In the genomic region with DNA sequence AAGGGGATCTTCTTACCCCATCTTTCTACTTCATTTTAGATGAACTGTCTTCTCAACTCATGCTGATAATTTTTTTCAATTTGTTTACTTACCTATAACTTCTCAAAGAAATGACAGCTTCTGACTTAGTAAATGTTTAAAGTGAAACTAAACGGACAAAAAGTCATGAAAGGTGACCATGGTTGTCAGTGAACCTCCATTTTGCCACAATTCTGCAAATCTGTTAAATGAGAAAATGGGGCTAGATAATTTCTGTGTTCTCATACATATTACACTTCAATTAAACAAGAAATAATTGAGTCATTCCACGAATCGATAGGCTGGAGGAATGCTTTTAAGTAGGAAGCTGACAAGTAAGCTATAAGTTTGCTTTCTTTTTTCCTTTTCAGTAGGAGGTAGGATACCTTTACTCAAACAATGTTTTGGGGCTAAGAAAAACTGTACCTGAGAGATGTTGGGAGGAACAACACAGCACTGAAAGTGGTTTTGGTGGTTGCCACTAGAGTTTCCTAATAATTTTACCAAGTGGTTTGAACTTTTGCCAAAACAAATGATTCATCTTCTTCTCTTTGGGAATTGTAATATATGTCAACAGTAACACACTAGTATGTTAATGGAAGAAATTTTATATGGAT, we compare ENCODE assay signal across 11 cellular contexts. TPM values are rescaled to one million over a fixed set of nuclear protein-coding genes. Genes with fewer than 3 reads are reported as not detected.
A peak's percentile ranks its signal among the peaks of the same experiment; 100 is the strongest.
DNase-seq lines count a peak whose midpoint lies in the region; ATAC-seq, FAIRE-seq and TF ChIP-seq lines count a peak whose summit lies in the region.
"Had no signal": no experiment of that assay in that cellular context is flagged by ENCODE, and none has a peak within 500 bp of the region (broad histone marks: within the 10 kb centered on the region; RNA-seq: fewer than 3 reads in every experiment).

No MANE protein-coding gene starts in this region.

- peak overlapping the region in 2 of 3 experiments; percentile 31 to 64 for H3K4me3 Mint-ChIP-seq in nephron
- H3K4me3 Mint-ChIP-seq: activated naive CD4-positive, alpha-beta T cell treated with anti-CD3 and anti-CD28 coated beads, Interleukin-2, amount 50 U/mL, for 24 hours had no signal

- H3K27ac Mint-ChIP-seq in nephron, result peak overlapping the region; percentile 60 to 88 (median 81)
- H3K27ac Mint-ChIP-seq: activated naive CD4-positive, alpha-beta T cell treated with anti-CD3 and anti-CD28 coated beads, Interleukin-2, amount 50 U/mL, for 24 hours had no signal

- H3K27ac ChIP-seq in endothelial cell of umbilical vein (ENCODE audit: insufficient read depth, low read depth, low read length), result no peak overlapping the region

- no TSS peak for BruUV-seq in endothelial cell of umbilical vein (replicated peaks; lab: Mats Ljungman, UMichigan)

- H2AFZ ChIP-seq in endothelial cell of umbilical vein (ENCODE audit: low read depth, low read length), result no peak overlapping the region

- H3K9me3 ChIP-seq in endothelial cell of umbilical vein (replicated peaks; ENCODE audit: control insufficient read depth, insufficient read depth, low read length), result no peaks in the 10 kb centered on the region

- H3K36me3 ChIP-seq in endothelial cell of umbilical vein (ENCODE audit: control insufficient read depth in 2 of 2, extremely low read depth in 1 of 2, insufficient read depth in 2 of 2, low read length in 2 of 2), result no peaks in the 10 kb centered on the region

- H3K4me2 ChIP-seq in endothelial cell of umbilical vein (ENCODE audit: insufficient read depth, low read length), result peak overlapping the region; percentile 67

- TF ChIP-seq CTCF in endothelial cell of umbilical vein (IDR thresholded peaks at IDR 0.05; ENCODE audit: extremely low read depth in 1 of 2, insufficient read depth in 1 of 2, low read depth in 1 of 2, low read length in 2 of 2) (no peak), nephron (IDR thresholded peaks at IDR 0.05; ENCODE audit: unreplicated experiment in 3 of 3) (no peak)

- POLR2A ChIA-PET in endothelial cell of umbilical vein (lab: Charles Lee), result no interaction called here

- H3K9me3 Mint-ChIP-seq in nephron, result no peaks in the 10 kb centered on the region
- H3K9me3 Mint-ChIP-seq: activated naive CD4-positive, alpha-beta T cell treated with anti-CD3 and anti-CD28 coated beads, Interleukin-2, amount 50 U/mL, for 24 hours had no signal

- no peaks in the 10 kb centered on the region for H3K36me3 Mint-ChIP-seq in nephron (ENCODE audit: low read depth)
- H3K36me3 Mint-ChIP-seq: activated naive CD4-positive, alpha-beta T cell treated with anti-CD3 and anti-CD28 coated beads, Interleukin-2, amount 50 U/mL, for 24 hours had no signal

- DNase-seq in ELR (ENCODE audit: low read depth) (peak; percentile 28), NCI-H1105 (lab: John Stamatoyannopoulos, UW) (peak; percentile 34), endothelial cell of umbilical vein (ENCODE audit: low read depth, low spot score) (peak; percentile 3), iPS-NIHi11 (ENCODE audit: low spot score) (no peak), HK-2 (ENCODE audit: unreplicated experiment) (no peak), NCI-H345 treated with DMSO at 0.1 percent for 48 hours (lab: John Stamatoyannopoulos, UW; ENCODE audit: unreplicated experiment) (no peak)
- DNase-seq: stimulated activated CD4-positive, alpha-beta T cell treated with anti-CD3 and anti-CD28 coated beads, Interleukin-2, amount 100 ng/mL, for 24 hours had no signal

- no peaks in the 10 kb centered on the region for H3K27me3 Mint-ChIP-seq in nephron (ENCODE audit: low read depth)
- H3K27me3 Mint-ChIP-seq: activated naive CD4-positive, alpha-beta T cell treated with anti-CD3 and anti-CD28 coated beads, Interleukin-2, amount 50 U/mL, for 24 hours had no signal

- no peaks in the 10 kb centered on the region for H3K27me3 ChIP-seq in endothelial cell of umbilical vein (ENCODE audit: control insufficient read depth in 2 of 2, insufficient read depth in 2 of 2, low read length in 2 of 2)

- H3K9ac ChIP-seq in endothelial cell of umbilical vein (replicated peaks; ENCODE audit: extremely low read depth, insufficient read depth, low read length), result peak overlapping the region; percentile 9

- H4K20me1 ChIP-seq in endothelial cell of umbilical vein (replicated peaks; ENCODE audit: control insufficient read depth, extremely low read depth, insufficient read depth, low read length), result no peaks in the 10 kb centered on the region

- H3K4me3 ChIP-seq in endothelial cell of umbilical vein (replicated peaks in 1 of 3; ENCODE audit: insufficient read depth in 1 of 3, low read depth in 1 of 3, low read length in 3 of 3), result peak overlapping the region in 1 of 3 experiments; percentile 48

- intact Hi-C loops in endothelial cell of umbilical vein (cut with micrococcal nuclease), result no loop called here

- no peaks in the 10 kb centered on the region for H3K4me1 Mint-ChIP-seq in nephron
- H3K4me1 Mint-ChIP-seq: activated naive CD4-positive, alpha-beta T cell treated with anti-CD3 and anti-CD28 coated beads, Interleukin-2, amount 50 U/mL, for 24 hours had no signal

- no peaks in the 10 kb centered on the region for H3K79me2 ChIP-seq in endothelial cell of umbilical vein (ENCODE audit: control insufficient read depth, insufficient read depth, low read length)

- H3K9me1 ChIP-seq in endothelial cell of umbilical vein (replicated peaks; ENCODE audit: control insufficient read depth, extremely low read depth, insufficient read depth, low read length), result no peaks in the 10 kb centered on the region

- ATAC-seq in HG03571 (IDR thresholded peaks at IDR 0.05; ENCODE audit: unreplicated experiment), result no peak

- H3K4me1 ChIP-seq in endothelial cell of umbilical vein (ENCODE audit: control insufficient read depth, extremely low read depth, insufficient read depth, low read length), result no peaks in the 10 kb centered on the region

- no peak for TF ChIP-seq POLR2A in endothelial cell of umbilical vein (IDR thresholded peaks at IDR 0.05; ENCODE audit: low read depth, low read length)

- no peak for FAIRE-seq in endothelial cell of umbilical vein (lab: Jason Lieb, UNC)

- CTCF ChIA-PET in endothelial cell of umbilical vein (lab: Charles Lee), result interaction anchor here (1.1 to 1.6 kb wide), 2 partner anchors 164 to 216 kb away, joined by 3 read pairs; no protein-coding TSS in a partner anchor

- dilution Hi-C loops in endothelial cell of umbilical vein (cut with MboI; ENCODE audit: extremely low pct_ligation_motif_present, low sequenced_read_pairs), result no loop called here

TF ChIP-seq in endothelial cell of umbilical vein, 7 proteins besides CTCF, POLR2A, EP300 and RAD21:
- TF ChIP-seq, protein P1, sequence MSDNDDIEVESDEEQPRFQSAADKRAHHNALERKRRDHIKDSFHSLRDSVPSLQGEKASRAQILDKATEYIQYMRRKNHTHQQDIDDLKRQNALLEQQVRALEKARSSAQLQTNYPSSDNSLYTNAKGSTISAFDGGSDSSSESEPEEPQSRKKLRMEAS (IDR thresholded peaks at IDR 0.05; ENCODE audit: insufficient read depth, insufficient read length), result no peak
- no peak for TF ChIP-seq JUN (IDR thresholded peaks at IDR 0.05; ENCODE audit: borderline replicate concordance, insufficient read depth, insufficient read length, low read depth)
- TF ChIP-seq GATA2 (IDR thresholded peaks at IDR 0.05; ENCODE audit: insufficient read depth, insufficient read length, low read depth, low read length), result no peak
- no peak for TF ChIP-seq MYC (IDR thresholded peaks at IDR 0.05; ENCODE audit: low read depth, low read length)
- TF ChIP-seq EZH2 (IDR thresholded peaks at IDR 0.05; ENCODE audit: borderline replicate concordance, low read depth, low read length, severe bottlenecking), result no peak
- no peak for TF ChIP-seq POLR2AphosphoS5 (IDR thresholded peaks at IDR 0.05; ENCODE audit: insufficient read depth, low read depth, low read length)
- TF ChIP-seq FOS (IDR thresholded peaks at IDR 0.05; ENCODE audit: borderline replicate concordance, insufficient read depth, low read length), result no peak

RNA-seq across cellular contexts. Expression of a gene that starts 17.1 kb away (rescaled TPM):
- total RNA-seq in endothelial cell of umbilical vein, result not detected in 2 replicates
- not detected in 2 replicates for polyA plus RNA-seq in endothelial cell of umbilical vein
- polyA plus RNA-seq in endothelial cell of umbilical vein (2011; cell fraction: cytosol; rRNA removed), result not detected in 2 replicates
- not detected in 2 replicates for polyA plus RNA-seq in endothelial cell of umbilical vein (2011; cell fraction: nucleus; rRNA removed)
- polyA plus RNA-seq in endothelial cell of umbilical vein (2012), result not detected in 2 replicates
- not detected in 2 replicates for polyA minus RNA-seq in endothelial cell of umbilical vein
- not detected for polyA minus RNA-seq in endothelial cell of umbilical vein (2011; cell fraction: cytosol; rRNA and poly(A)+ RNA removed)
- not detected in 2 replicates for polyA minus RNA-seq in endothelial cell of umbilical vein (2011; cell fraction: nucleus; rRNA and poly(A)+ RNA removed)
- total RNA-seq: T-helper 2 cell treated with Interferon-gamma antibody and Interleukin-4, amounts not matched to agents 100 ng/mL and 5 ng/mL, for 36 hours had no signal

Comparison
In these comparisons a context has a peak if more than half of its experiments do, and no peak if none do; other contexts are left out.
1. DNase-seq: peak in ELR (single experiment), NCI-H1105 (single experiment) and endothelial cell of umbilical vein (single experiment); none in iPS-NIHi11 (single experiment), HK-2 (single experiment) and NCI-H345 treated with DMSO at 0.1 percent for 48 hours (single experiment).